ENCODE assay signal across 18 cellular contexts in the genomic region with DNA sequence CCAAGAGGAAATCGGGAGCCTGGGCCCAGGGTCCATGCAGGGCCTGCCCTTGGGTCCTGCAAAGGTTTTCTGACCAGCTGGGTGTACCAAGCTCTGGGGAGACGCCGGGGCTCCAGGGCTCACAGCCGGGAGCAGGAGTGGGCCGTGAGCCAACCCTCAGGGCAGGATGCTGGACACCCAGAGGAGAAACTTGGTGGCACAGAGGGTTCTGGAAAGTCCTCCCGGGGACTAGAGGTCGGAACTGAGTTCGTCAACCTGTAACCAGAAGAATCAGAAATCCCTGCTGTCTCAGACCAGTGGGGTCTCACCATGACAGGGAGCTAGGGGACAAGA. TPM values are rescaled to one million over a fixed set of nuclear protein-coding genes. Genes with fewer than 3 reads are reported as not detected.
DNase-seq lines count a peak whose midpoint lies in the region; ATAC-seq, FAIRE-seq and TF ChIP-seq lines count a peak whose summit lies in the region.
"Had no signal": no experiment of that assay in that cellular context is flagged by ENCODE, and none has a peak within 500 bp of the region (broad histone marks: within the 10 kb centered on the region; RNA-seq: fewer than 3 reads in every experiment).

No MANE protein-coding gene starts in this region.

- H3K27ac ChIP-seq in A549 (0 out of 6 replicates have a peak overlapping the region, but pooled peaks of 1 of the 2 experiments have one; percentile 50), sigmoid colon (no peak overlapping the region)
- H3K27ac ChIP-seq: C4-2B had no signal

- peaks cover 16% of the 10 kb centered on the region for H3K27me3 Mint-ChIP-seq in nephron progenitor cell (ENCODE audit: low read depth, poor library complexity)

- intact Hi-C loops in sigmoid colon (cut with DNase I), result loop anchor here (10.0 kb wide), 1 partner anchor 417 kb away; no protein-coding TSS in a partner anchor

- TF ChIP-seq CTCF in A549 (IDR thresholded peaks at IDR 0.05), result no peak
- TF ChIP-seq CTCF in nephron progenitor cell (IDR thresholded peaks at IDR 0.05), result no peak
- no peak for TF ChIP-seq CTCF in sigmoid colon (IDR thresholded peaks at IDR 0.05)

- WGBS in A549 (ENCODE audit: missing lambda C conversion rate), result 64% methylated on average over 4 of the region's 8 CpGs
- WGBS in sigmoid colon, 2 donors, result 77 to 87% methylated on average over 8 of the region's 8 CpGs

- POLR2A ChIA-PET in A549 (lab: Yijun Ruan, JAX), result no interaction called here

- H3K4me3 Mint-ChIP-seq in nephron progenitor cell, result no peak overlapping the region
- H3K4me3 Mint-ChIP-seq: CD4-positive, alpha-beta memory T cell; IgD-negative memory B cell had no signal

- H3K36me3 Mint-ChIP-seq in nephron progenitor cell (ENCODE audit: low read depth), result no peaks in the 10 kb centered on the region
- H3K36me3 Mint-ChIP-seq: CD4-positive, alpha-beta memory T cell; IgD-negative memory B cell had no signal

- H3K4me1 ChIP-seq in A549 (peaks cover 14% of the 10 kb centered on the region; the same call in 2 of the 3 replicates), sigmoid colon (peaks cover 0 to 9% (median 7%) of the 10 kb centered on the region in 4 donors)
- H3K4me1 ChIP-seq: BE2C, HAP-1 had no signal

- H3K9me3 Mint-ChIP-seq in nephron progenitor cell, result peaks cover 20% of the 10 kb centered on the region
- H3K9me3 Mint-ChIP-seq: CD4-positive, alpha-beta memory T cell; IgD-negative memory B cell had no signal

- CTCF ChIA-PET in A549 (lab: Yijun Ruan, JAX), result interaction anchor here (1.6 to 2.0 kb wide), 2 partner anchors 151 to 1682 kb away, joined by 4 to 5 read pairs; no protein-coding TSS in a partner anchor

- H3K9me3 ChIP-seq in A549, result no peaks in the 10 kb centered on the region; the same call in 2 of the 3 replicates
- no peaks in the 10 kb centered on the region for H3K9me3 ChIP-seq in sigmoid colon
- H3K9me3 ChIP-seq: BE2C, HAP-1 had no signal

- peak in 1 of 2 experiments; percentile 23; a peak in 3 of 6 replicates for ATAC-seq in A549

- FAIRE-seq in A549 (lab: Jason Lieb, UNC), result no peak
- FAIRE-seq: HepG2 had no signal

- TF ChIP-seq POLR2A in A549 (IDR thresholded peaks at IDR 0.05; ENCODE audit: low read length) (no peak), sigmoid colon (IDR thresholded peaks at IDR 0.05) (no peak)

- no peaks in the 10 kb centered on the region for H3K27me3 ChIP-seq in H7 (ENCODE audit: control insufficient read depth, insufficient read depth, low read length)
- peaks cover 0 to 23% (median 20%) of the 10 kb centered on the region in 3 donors for H3K27me3 ChIP-seq in sigmoid colon
- H3K27me3 ChIP-seq: BE2C had no signal

- no peaks in the 10 kb centered on the region for H3K36me3 ChIP-seq in H7 (replicated peaks; ENCODE audit: control insufficient read depth, insufficient read depth, low read length)
- no peaks in the 10 kb centered on the region for H3K36me3 ChIP-seq in sigmoid colon
- H3K36me3 ChIP-seq: BE2C, HAP-1 had no signal

- H3K4me3 ChIP-seq in A549, result no peak overlapping the region
- no peak overlapping the region for H3K4me3 ChIP-seq in H7 (ENCODE audit: insufficient read depth, low read depth, low read length)
- no peak overlapping the region for H3K4me3 ChIP-seq in sigmoid colon
- H3K4me3 ChIP-seq: HAP-1 had no signal

- DNase-seq in A549 (ENCODE audit: low read depth in 1 of 2, low spot score in 1 of 2), result no peak
- DNase-seq in H7, result peak; percentile 33
- DNase-seq in nephron progenitor cell, result no peak
- peak; percentile 59 for DNase-seq in sigmoid colon
- DNase-seq in NCI-H1436 (lab: John Stamatoyannopoulos, UW), result no peak
- DNase-seq in SW480 (ENCODE audit: low spot score), result no peak
- no peak for DNase-seq in NCI-H2171 treated with DMSO at 0.1 percent for 48 hours (lab: John Stamatoyannopoulos, UW)
- DNase-seq: 8988T; BE2C; Calu3; CD4-positive, alpha-beta memory T cell; DMS79 treated with DMSO at 0.1 percent for 48 hours; GF-D8; GOT3 had no signal

- TF ChIP-seq EP300 in A549 (IDR thresholded peaks at IDR 0.05) (no peak), sigmoid colon (IDR thresholded peaks at IDR 0.05) (no peak)

- H3K27ac Mint-ChIP-seq in nephron progenitor cell, result peak overlapping the region; percentile 83
- H3K27ac Mint-ChIP-seq: CD4-positive, alpha-beta memory T cell had no signal

- H3K4me1 Mint-ChIP-seq in nephron progenitor cell, result peaks cover 11% of the 10 kb centered on the region

- no peak for TF ChIP-seq RAD21 in A549 (conservative IDR thresholded peaks at IDR 0.05 in 1 of 2, IDR thresholded peaks at IDR 0.05 in 1 of 2)

- H3K4me2 ChIP-seq in A549, result peak overlapping the region; percentile 14; the same call in 2 of the 3 replicates

TF ChIP-seq in A549, 52 proteins besides CTCF, POLR2A, EP300 and RAD21:
- TF ChIP-seq, protein P1, sequence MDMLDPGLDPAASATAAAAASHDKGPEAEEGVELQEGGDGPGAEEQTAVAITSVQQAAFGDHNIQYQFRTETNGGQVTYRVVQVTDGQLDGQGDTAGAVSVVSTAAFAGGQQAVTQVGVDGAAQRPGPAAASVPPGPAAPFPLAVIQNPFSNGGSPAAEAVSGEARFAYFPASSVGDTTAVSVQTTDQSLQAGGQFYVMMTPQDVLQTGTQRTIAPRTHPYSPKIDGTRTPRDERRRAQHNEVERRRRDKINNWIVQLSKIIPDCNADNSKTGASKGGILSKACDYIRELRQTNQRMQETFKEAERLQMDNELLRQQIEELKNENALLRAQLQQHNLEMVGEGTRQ (IDR thresholded peaks at IDR 0.05), result no peak
- no peak for TF ChIP-seq RFX5 (IDR thresholded peaks at IDR 0.05)
- no peak for TF ChIP-seq TFCP2L1 (CRISPR knock-in tag; IDR thresholded peaks at IDR 0.05)
- TF ChIP-seq, protein P2, sequence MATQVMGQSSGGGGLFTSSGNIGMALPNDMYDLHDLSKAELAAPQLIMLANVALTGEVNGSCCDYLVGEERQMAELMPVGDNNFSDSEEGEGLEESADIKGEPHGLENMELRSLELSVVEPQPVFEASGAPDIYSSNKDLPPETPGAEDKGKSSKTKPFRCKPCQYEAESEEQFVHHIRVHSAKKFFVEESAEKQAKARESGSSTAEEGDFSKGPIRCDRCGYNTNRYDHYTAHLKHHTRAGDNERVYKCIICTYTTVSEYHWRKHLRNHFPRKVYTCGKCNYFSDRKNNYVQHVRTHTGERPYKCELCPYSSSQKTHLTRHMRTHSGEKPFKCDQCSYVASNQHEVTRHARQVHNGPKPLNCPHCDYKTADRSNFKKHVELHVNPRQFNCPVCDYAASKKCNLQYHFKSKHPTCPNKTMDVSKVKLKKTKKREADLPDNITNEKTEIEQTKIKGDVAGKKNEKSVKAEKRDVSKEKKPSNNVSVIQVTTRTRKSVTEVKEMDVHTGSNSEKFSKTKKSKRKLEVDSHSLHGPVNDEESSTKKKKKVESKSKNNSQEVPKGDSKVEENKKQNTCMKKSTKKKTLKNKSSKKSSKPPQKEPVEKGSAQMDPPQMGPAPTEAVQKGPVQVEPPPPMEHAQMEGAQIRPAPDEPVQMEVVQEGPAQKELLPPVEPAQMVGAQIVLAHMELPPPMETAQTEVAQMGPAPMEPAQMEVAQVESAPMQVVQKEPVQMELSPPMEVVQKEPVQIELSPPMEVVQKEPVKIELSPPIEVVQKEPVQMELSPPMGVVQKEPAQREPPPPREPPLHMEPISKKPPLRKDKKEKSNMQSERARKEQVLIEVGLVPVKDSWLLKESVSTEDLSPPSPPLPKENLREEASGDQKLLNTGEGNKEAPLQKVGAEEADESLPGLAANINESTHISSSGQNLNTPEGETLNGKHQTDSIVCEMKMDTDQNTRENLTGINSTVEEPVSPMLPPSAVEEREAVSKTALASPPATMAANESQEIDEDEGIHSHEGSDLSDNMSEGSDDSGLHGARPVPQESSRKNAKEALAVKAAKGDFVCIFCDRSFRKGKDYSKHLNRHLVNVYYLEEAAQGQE (IDR thresholded peaks at IDR 0.05), result no peak

RNA-seq across cellular contexts. Expression of a gene that starts 29.2 kb away (rescaled TPM):
- polyA plus RNA-seq in A549 (2011; rRNA removed) (31.1 and 36.0 TPM in 2 replicates), A549 (2017; fragmentation: RNase III; extraction: RNeasy Plus Mini Kit Qiagen cat#74134 plus additional on column Dnase treatment) (23.1 to 23.9 TPM (median 23.3 TPM) in 3 replicates), sigmoid colon (10 to 100 TPM; 18.4 to 23.8 (median 22.8) TPM)
- 28.4 and 29.8 TPM in 2 replicates for polyA plus RNA-seq in A549 (2012; cell fraction: cytosol; rRNA removed)
- 32.4 and 39.2 TPM in 2 replicates for polyA plus RNA-seq in A549 (2012; cell fraction: nucleus; rRNA removed)
- 37.4 and 43.9 TPM in 2 replicates for polyA minus RNA-seq in A549 (2011; rRNA and poly(A)+ RNA removed)
- total RNA-seq in H7 (2014; rRNA removed; shearing (Covaris generic)), result 44.8 and 47.4 TPM in 2 replicates
- total RNA-seq in sigmoid colon, result 10 to 100 TPM; 22.7 to 44.0 (median 34.6) TPM

Comparison
In these comparisons a context has a peak if more than half of its experiments do, and no peak if none do; other contexts are left out.
1. DNase-seq: peak in H7 (single experiment) and sigmoid colon (single experiment); none in A549 (0 of 2), nephron progenitor cell (single experiment), NCI-H1436 (single experiment), SW480 (single experiment) and NCI-H2171 treated with DMSO at 0.1 percent for 48 hours (single experiment).